In genomic region chr4:117968606-117969005, GRCh38 we compare ENCODE assay signal across 22 cellular contexts.
A peak's percentile ranks its signal among the peaks of the same experiment; 100 is the strongest.
DNase-seq lines count a peak whose midpoint lies in the region; ATAC-seq and TF ChIP-seq lines count a peak whose summit lies in the region.
"Had no signal": no experiment of that assay in that cellular context is flagged by ENCODE, and none has a peak within 500 bp of the region (broad histone marks: within the 10 kb centered on the region; RNA-seq: fewer than 3 reads in every experiment).

No MANE protein-coding gene starts in this region.

- no peak overlapping the region for H3K4me3 ChIP-seq in CD8-positive, alpha-beta T cell (ENCODE audit: low read depth, low read length)
- H3K4me3 ChIP-seq in brain microvascular endothelial cell (ENCODE audit: low read depth, low read length): no peak overlapping the region
- no peak overlapping the region for H3K4me3 ChIP-seq in CD4-positive, alpha-beta memory T cell (ENCODE audit: low read length in 2 of 2)
- H3K4me3 ChIP-seq: SJSA1 had no signal

- intact Hi-C loops in CD8-positive, alpha-beta T cell (cut with DNase I, micrococcal nuclease): no loop called here
- intact Hi-C loops in CD4-positive, alpha-beta memory T cell (cut with micrococcal nuclease): no loop called here

- H3K36me3 Mint-ChIP-seq in chondrocyte (ENCODE audit: low read depth) (no peaks in the 10 kb centered on the region), osteocyte (ENCODE audit: unreplicated experiment) (no peaks in the 10 kb centered on the region)
- H3K36me3 Mint-ChIP-seq in CD8-positive, alpha-beta T cell: no peaks in the 10 kb centered on the region
- H3K36me3 Mint-ChIP-seq in CD4-positive, alpha-beta memory T cell: no peaks in the 10 kb centered on the region
- H3K36me3 Mint-ChIP-seq: CD4-positive, CD25-positive, alpha-beta regulatory T cell; T-cell had no signal

- peak; percentile 30 for TF ChIP-seq CTCF in chondrocyte (IDR thresholded peaks at IDR 0.05)
- TF ChIP-seq CTCF in osteocyte (IDR thresholded peaks at IDR 0.05): peak; percentile 8
- no peak for TF ChIP-seq CTCF in CD8-positive, alpha-beta T cell (IDR thresholded peaks at IDR 0.05)
- no peak for TF ChIP-seq CTCF in brain microvascular endothelial cell (IDR thresholded peaks at IDR 0.05; ENCODE audit: low read depth, low read length, missing control alignments)

- POLR2A ChIA-PET in CD8-positive, alpha-beta T cell (lab: Charles Lee): no interaction called here
- POLR2A ChIA-PET in CD4-positive, alpha-beta memory T cell (lab: Charles Lee; ENCODE audit: partially characterized antibody): no interaction called here

- no peak for ATAC-seq in CD8-positive, alpha-beta T cell
- ATAC-seq: T-cell had no signal

- H3K27ac Mint-ChIP-seq in chondrocyte (ENCODE audit: unreplicated experiment): no peak overlapping the region
- no peak overlapping the region for H3K27ac Mint-ChIP-seq in osteocyte (ENCODE audit: unreplicated experiment)
- no peak overlapping the region for H3K27ac Mint-ChIP-seq in CD8-positive, alpha-beta T cell
- H3K27ac Mint-ChIP-seq in CD4-positive, alpha-beta memory T cell: no peak overlapping the region
- H3K27ac Mint-ChIP-seq: B cell; CD4-positive, CD25-positive, alpha-beta regulatory T cell; HFFc6; T-cell had no signal

- no peak overlapping the region for H3K4me3 Mint-ChIP-seq in chondrocyte (ENCODE audit: unreplicated experiment)
- no peak overlapping the region for H3K4me3 Mint-ChIP-seq in osteocyte (ENCODE audit: unreplicated experiment)
- H3K4me3 Mint-ChIP-seq in CD8-positive, alpha-beta T cell: no peak overlapping the region
- no peak overlapping the region for H3K4me3 Mint-ChIP-seq in CD4-positive, alpha-beta memory T cell
- H3K4me3 Mint-ChIP-seq: B cell; CD4-positive, CD25-positive, alpha-beta regulatory T cell; HFFc6; T-cell had no signal

- no peaks in the 10 kb centered on the region for H3K4me1 ChIP-seq in CD8-positive, alpha-beta T cell (ENCODE audit: insufficient read depth, low read length)
- no peaks in the 10 kb centered on the region for H3K4me1 ChIP-seq in CD4-positive, alpha-beta memory T cell (ENCODE audit: insufficient read depth, low read length)
- H3K4me1 ChIP-seq: SJSA1 had no signal

- H3K4me1 Mint-ChIP-seq in chondrocyte (ENCODE audit: low read depth): peaks cover 14% of the 10 kb centered on the region
- peaks cover 21% of the 10 kb centered on the region for H3K4me1 Mint-ChIP-seq in osteocyte (ENCODE audit: unreplicated experiment)
- H3K4me1 Mint-ChIP-seq in CD8-positive, alpha-beta T cell (ENCODE audit: low read depth): no peaks in the 10 kb centered on the region
- peaks cover 0 to 3% (median 0%) of the 10 kb centered on the region in 4 donors for H3K4me1 Mint-ChIP-seq in CD4-positive, alpha-beta memory T cell
- H3K4me1 Mint-ChIP-seq: B cell; CD4-positive, CD25-positive, alpha-beta regulatory T cell; T-cell had no signal

- CTCF ChIA-PET in CD8-positive, alpha-beta T cell (lab: Charles Lee): no interaction called here
- CTCF ChIA-PET in CD4-positive, alpha-beta memory T cell (lab: Charles Lee; ENCODE audit: partially characterized antibody): no interaction called here

- in situ Hi-C loops in brain microvascular endothelial cell (cut with HindIII; ENCODE audit: low pct_ligation_motif_present, low sequenced_read_pairs): no loop called here

- H3K36me3 ChIP-seq in CD8-positive, alpha-beta T cell (ENCODE audit: insufficient read depth, low read length): no peaks in the 10 kb centered on the region
- no peaks in the 10 kb centered on the region for H3K36me3 ChIP-seq in brain microvascular endothelial cell (replicated peaks)
- H3K36me3 ChIP-seq in CD4-positive, alpha-beta memory T cell (ENCODE audit: insufficient read depth, low read length): no peaks in the 10 kb centered on the region
- H3K36me3 ChIP-seq: SJSA1 had no signal

- no peaks in the 10 kb centered on the region for H3K9me3 ChIP-seq in CD8-positive, alpha-beta T cell (ENCODE audit: low read length)
- H3K9me3 ChIP-seq in CD4-positive, alpha-beta memory T cell (ENCODE audit: control insufficient read depth in 1 of 2, low read length in 2 of 2): no peaks in the 10 kb centered on the region
- H3K9me3 ChIP-seq: SJSA1 had no signal

- H3K27ac ChIP-seq in CD8-positive, alpha-beta T cell (ENCODE audit: low read depth, low read length): no peak overlapping the region
- H3K27ac ChIP-seq in brain microvascular endothelial cell: no peak overlapping the region
- no peak overlapping the region for H3K27ac ChIP-seq in CD4-positive, alpha-beta memory T cell (ENCODE audit: low read depth, low read length)
- H3K27ac ChIP-seq: 22Rv1, SJSA1 had no signal

- no peaks in the 10 kb centered on the region for H3K27me3 ChIP-seq in CD8-positive, alpha-beta T cell (ENCODE audit: insufficient read depth, low read length)
- no peaks in the 10 kb centered on the region for H3K27me3 ChIP-seq in brain microvascular endothelial cell (replicated peaks)
- H3K27me3 ChIP-seq in CD4-positive, alpha-beta memory T cell (ENCODE audit: insufficient read depth, low read length): no peaks in the 10 kb centered on the region
- H3K27me3 ChIP-seq: SJSA1 had no signal

- DNase-seq in DMS 273 (lab: John Stamatoyannopoulos, UW; ENCODE audit: unreplicated experiment) (peak; percentile 2), DMS 273 treated with DMSO at 0.1 percent for 48 hours (lab: John Stamatoyannopoulos, UW) (no peak), OCI-M1 (lab: John Stamatoyannopoulos, UW) (peak; percentile 8), chondrocyte (ENCODE audit: low spot score) (no peak), osteocyte (ENCODE audit: extremely low spot score, unreplicated experiment) (no peak), brain microvascular endothelial cell (no peak)
- no peak for DNase-seq in CD8-positive, alpha-beta T cell
- DNase-seq in CD4-positive, alpha-beta memory T cell: no peak
- DNase-seq: Calu3; CD4-positive, CD25-positive, alpha-beta regulatory T cell; DMS79; HFFc6; KG1; MV-4-11; NCI-H1930; NCI-H2171 treated with DMSO at 0.1 percent for 48 hours; NCI-H510A treated with DMSO at 0.1 percent for 48 hours; NCI-H82; T-cell had no signal

- H3K9me3 Mint-ChIP-seq in chondrocyte (ENCODE audit: low read depth): peaks cover 5% of the 10 kb centered on the region
- no peaks in the 10 kb centered on the region for H3K9me3 Mint-ChIP-seq in osteocyte (ENCODE audit: unreplicated experiment)
- no peaks in the 10 kb centered on the region for H3K9me3 Mint-ChIP-seq in CD8-positive, alpha-beta T cell
- H3K9me3 Mint-ChIP-seq in CD4-positive, alpha-beta memory T cell: peaks cover 0 to 6% (median 0%) of the 10 kb centered on the region in 8 donors
- H3K9me3 Mint-ChIP-seq: HFFc6 had no signal

- no peaks in the 10 kb centered on the region for H3K27me3 Mint-ChIP-seq in chondrocyte (ENCODE audit: low read depth)
- H3K27me3 Mint-ChIP-seq in osteocyte (ENCODE audit: unreplicated experiment): peaks cover 7% of the 10 kb centered on the region
- no peaks in the 10 kb centered on the region for H3K27me3 Mint-ChIP-seq in CD8-positive, alpha-beta T cell (ENCODE audit: low read depth)
- H3K27me3 Mint-ChIP-seq in CD4-positive, alpha-beta memory T cell: peaks cover 0 to 1% of the 10 kb centered on the region in 2 donors
- H3K27me3 Mint-ChIP-seq: B cell; CD4-positive, CD25-positive, alpha-beta regulatory T cell; T-cell had no signal

Comparison
In these comparisons a context has a peak if more than half of its experiments do, and no peak if none do; other contexts are left out.
1. DNase-seq: peak in DMS 273 (single experiment) and OCI-M1 (single experiment); none in DMS 273 treated with DMSO at 0.1 percent for 48 hours (single experiment), chondrocyte (single experiment), osteocyte (single experiment), CD8-positive, alpha-beta T cell (0 of 7), brain microvascular endothelial cell (single experiment) and CD4-positive, alpha-beta memory T cell (0 of 5).
2. CTCF ChIP-seq: peak in chondrocyte (single experiment) and osteocyte (single experiment); none in CD8-positive, alpha-beta T cell (single experiment) and brain microvascular endothelial cell (single experiment).